ENCODE assay signal across 11 cellular contexts in genomic region chr3:197022405-197023231, GRCh38. TPM values are rescaled to one million over a fixed set of nuclear protein-coding genes. Genes with fewer than 3 reads are reported as not detected.
A peak's percentile ranks its signal among the peaks of the same experiment; 100 is the strongest.
DNase-seq lines count a peak whose midpoint lies in the region; ATAC-seq and TF ChIP-seq lines count a peak whose summit lies in the region.
"Had no signal": no experiment of that assay in that cellular context is flagged by ENCODE, and none has a peak within 500 bp of the region (broad histone marks: within the 10 kb centered on the region; RNA-seq: fewer than 3 reads in every experiment).

No MANE protein-coding gene starts in this region.

- H3K4me3 Mint-ChIP-seq in activated naive CD8-positive, alpha-beta T cell treated with anti-CD3 and anti-CD28 coated beads, Interleukin-2, amount 10 ng/mL, durations not matched to agents 7 days and 5 days: peak overlapping the region; percentile 67
- no peak overlapping the region for H3K4me3 Mint-ChIP-seq in activated naive CD8-positive, alpha-beta T cell treated with anti-CD3 and anti-CD28 coated beads for 36 hours
- H3K4me3 Mint-ChIP-seq in stimulated activated naive B cell treated with anti-CD40 and anti-IgM and Interleukin-4, amounts not matched to agents 10 μg/mL and 1 μg/mL and 100 μg/mL, for 72 hours: peak overlapping the region; percentile 77 to 79
- H3K4me3 Mint-ChIP-seq: T-helper 1 cell treated with Interleukin-12 subunit alpha and Interleukin-12 subunit beta and Interleukin-4 antibody, amounts not matched to agents 30 μg/mL and 1 μg/mL, for 36 hours had no signal

- POLR2A ChIA-PET in activated naive CD8-positive, alpha-beta T cell treated with anti-CD3 and anti-CD28 coated beads, Interleukin-2, amount 10 ng/mL, durations not matched to agents 7 days and 5 days (lab: Charles Lee): interaction anchor here (0.6 to 1.1 kb wide), 3 partner anchors 19 to 155 kb away, joined by 3 read pairs; partner anchors contain the start of gene SENP5

- no peaks in the 10 kb centered on the region for H3K27me3 Mint-ChIP-seq in activated naive CD8-positive, alpha-beta T cell treated with anti-CD3 and anti-CD28 coated beads, Interleukin-2, amount 10 ng/mL, durations not matched to agents 7 days and 5 days
- H3K27me3 Mint-ChIP-seq in activated naive CD8-positive, alpha-beta T cell treated with anti-CD3 and anti-CD28 coated beads for 36 hours: peaks cover 16% of the 10 kb centered on the region
- peaks cover 16 to 29% of the 10 kb centered on the region in 2 donors for H3K27me3 Mint-ChIP-seq in stimulated activated naive B cell treated with anti-CD40 and anti-IgM and Interleukin-4, amounts not matched to agents 10 μg/mL and 1 μg/mL and 100 μg/mL, for 72 hours

- no peak for TF ChIP-seq CTCF in choroid plexus epithelial cell (conservative IDR thresholded peaks at IDR 0.05; ENCODE audit: low read depth, low read length)

- H3K4me1 Mint-ChIP-seq in activated naive CD8-positive, alpha-beta T cell treated with anti-CD3 and anti-CD28 coated beads, Interleukin-2, amount 10 ng/mL, durations not matched to agents 7 days and 5 days: peaks cover 7% of the 10 kb centered on the region
- peaks cover 7% of the 10 kb centered on the region for H3K4me1 Mint-ChIP-seq in activated naive CD8-positive, alpha-beta T cell treated with anti-CD3 and anti-CD28 coated beads for 36 hours
- peaks cover 42 to 63% of the 10 kb centered on the region in 2 donors for H3K4me1 Mint-ChIP-seq in stimulated activated naive B cell treated with anti-CD40 and anti-IgM and Interleukin-4, amounts not matched to agents 10 μg/mL and 1 μg/mL and 100 μg/mL, for 72 hours

- no peak for DNase-seq in activated naive CD8-positive, alpha-beta T cell treated with anti-CD3 and anti-CD28 coated beads, Interleukin-2, amount 10 ng/mL, durations not matched to agents 7 days and 5 days
- no peak for DNase-seq in activated naive CD8-positive, alpha-beta T cell treated with anti-CD3 and anti-CD28 coated beads for 36 hours
- DNase-seq in choroid plexus epithelial cell (ENCODE audit: low read depth): no peak
- peak; percentile 76 for DNase-seq in stimulated activated naive B cell treated with anti-CD40 and anti-IgM and Interleukin-4, amounts not matched to agents 10 μg/mL and 1 μg/mL and 100 μg/mL, for 72 hours
- DNase-seq in activated naive CD4-positive, alpha-beta T cell treated with Interleukin-2 at 50 U/mL for 16 hours: no peak
- no peak for DNase-seq in amygdala (lab: John Stamatoyannopoulos, UW)
- DNase-seq: AML-193, gastrocnemius medialis had no signal

- no peak overlapping the region for H3K27ac Mint-ChIP-seq in activated naive CD8-positive, alpha-beta T cell treated with anti-CD3 and anti-CD28 coated beads, Interleukin-2, amount 10 ng/mL, durations not matched to agents 7 days and 5 days
- no peak overlapping the region for H3K27ac Mint-ChIP-seq in activated naive CD8-positive, alpha-beta T cell treated with anti-CD3 and anti-CD28 coated beads for 36 hours
- H3K27ac Mint-ChIP-seq in stimulated activated naive B cell treated with anti-CD40 and anti-IgM and Interleukin-4, amounts not matched to agents 10 μg/mL and 1 μg/mL and 100 μg/mL, for 72 hours: peak overlapping the region; percentile 93
- H3K27ac Mint-ChIP-seq: T-helper 1 cell treated with Interleukin-12 subunit alpha and Interleukin-12 subunit beta and Interleukin-4 antibody, amounts not matched to agents 30 μg/mL and 1 μg/mL, for 36 hours had no signal

- no peak for ATAC-seq in activated naive CD8-positive, alpha-beta T cell treated with anti-CD3 and anti-CD28 coated beads, Interleukin-2, amount 10 ng/mL, durations not matched to agents 7 days and 5 days (ENCODE audit: low read depth)
- peak; percentile 8 for ATAC-seq in HG03159 (IDR thresholded peaks at IDR 0.05; ENCODE audit: unreplicated experiment)
- peak; percentile 66 to 67 for ATAC-seq in stimulated activated naive B cell treated with anti-CD40 and anti-IgM and Interleukin-4, amounts not matched to agents 10 μg/mL and 1 μg/mL and 100 μg/mL, for 72 hours (replicated peaks)
- no peak for ATAC-seq in GM21529 (IDR thresholded peaks at IDR 0.05; ENCODE audit: unreplicated experiment)
- ATAC-seq: gastrocnemius medialis had no signal

- H3K36me3 Mint-ChIP-seq in activated naive CD8-positive, alpha-beta T cell treated with anti-CD3 and anti-CD28 coated beads, Interleukin-2, amount 10 ng/mL, durations not matched to agents 7 days and 5 days: no peaks in the 10 kb centered on the region
- no peaks in the 10 kb centered on the region for H3K36me3 Mint-ChIP-seq in activated naive CD8-positive, alpha-beta T cell treated with anti-CD3 and anti-CD28 coated beads for 36 hours
- H3K36me3 Mint-ChIP-seq in stimulated activated naive B cell treated with anti-CD40 and anti-IgM and Interleukin-4, amounts not matched to agents 10 μg/mL and 1 μg/mL and 100 μg/mL, for 72 hours: peaks cover 42 to 45% of the 10 kb centered on the region in 2 donors

- H3K4me3 ChIP-seq in choroid plexus epithelial cell (ENCODE audit: low read depth, low read length): peak overlapping the region; percentile 8
- H3K4me3 ChIP-seq: gastrocnemius medialis had no signal

- no peaks in the 10 kb centered on the region for H3K9me3 Mint-ChIP-seq in activated naive CD8-positive, alpha-beta T cell treated with anti-CD3 and anti-CD28 coated beads, Interleukin-2, amount 10 ng/mL, durations not matched to agents 7 days and 5 days
- no peaks in the 10 kb centered on the region for H3K9me3 Mint-ChIP-seq in activated naive CD8-positive, alpha-beta T cell treated with anti-CD3 and anti-CD28 coated beads for 36 hours
- no peaks in the 10 kb centered on the region for H3K9me3 Mint-ChIP-seq in stimulated activated naive B cell treated with anti-CD40 and anti-IgM and Interleukin-4, amounts not matched to agents 10 μg/mL and 1 μg/mL and 100 μg/mL, for 72 hours
- H3K9me3 Mint-ChIP-seq: T-helper 1 cell treated with Interleukin-12 subunit alpha and Interleukin-12 subunit beta and Interleukin-4 antibody, amounts not matched to agents 30 μg/mL and 1 μg/mL, for 36 hours had no signal

RNA-seq across cellular contexts. Expression of gene MELTF, which starts 7.0 kb away (rescaled TPM):
- total RNA-seq in activated naive CD8-positive, alpha-beta T cell treated with anti-CD3 and anti-CD28 coated beads, Interleukin-2, amount 10 ng/mL, durations not matched to agents 7 days and 5 days: 1 to 10 TPM; 5.4 to 5.6 TPM
- 1 to 10 TPM; 2.7 TPM for total RNA-seq in activated naive CD8-positive, alpha-beta T cell treated with anti-CD3 and anti-CD28 coated beads for 36 hours

RNA-seq across cellular contexts. Expression of gene PIGZ, which starts 54.0 kb away (rescaled TPM):
- 1 to 10 TPM; 1.4 TPM for total RNA-seq in activated naive CD8-positive, alpha-beta T cell treated with anti-CD3 and anti-CD28 coated beads, Interleukin-2, amount 10 ng/mL, durations not matched to agents 7 days and 5 days
- total RNA-seq in activated naive CD8-positive, alpha-beta T cell treated with anti-CD3 and anti-CD28 coated beads for 36 hours: under 1 TPM; 0.27 to 0.38 TPM

Comparison
In these comparisons a context has a peak if more than half of its experiments do, and no peak if none do; other contexts are left out.
1. ATAC-seq: peak in HG03159 (single experiment) and stimulated activated naive B cell treated with anti-CD40 and anti-IgM and Interleukin-4, amounts not matched to agents 10 μg/mL and 1 μg/mL and 100 μg/mL, for 72 hours (2 of 2); none in activated naive CD8-positive, alpha-beta T cell treated with anti-CD3 and anti-CD28 coated beads, Interleukin-2, amount 10 ng/mL, durations not matched to agents 7 days and 5 days (single experiment) and GM21529 (single experiment).